ENCODE assay signal across 19 cellular contexts in genomic region chr11:23370580-23371275, GRCh38.
"Had no signal": no experiment of that assay in that cellular context is flagged by ENCODE, and none has a peak within 500 bp of the region (broad histone marks: within the 10 kb centered on the region; RNA-seq: fewer than 3 reads in every experiment).

No MANE protein-coding gene starts in this region.

- H3K36me3 Mint-ChIP-seq: activated naive CD4-positive, alpha-beta T cell treated with anti-CD3 and anti-CD28 coated beads, Interleukin-2, amount 50 U/mL, for 24 hours; memory B cell; T-cell; WTC11 had no signal

- DNase-seq: activated CD4-positive, alpha-beta T cell treated with anti-CD3 and anti-CD28 coated beads for 36 hours; activated CD4-positive, alpha-beta T cell treated with anti-CD3 and anti-CD28 coated beads, Interleukin-2, amount 50 U/mL, for 48 hours; activated gamma-delta T cell; dermis blood vessel endothelial cell; effector memory CD4-positive, alpha-beta T cell; kidney; left ventricle myocardium inferior; naive thymus-derived CD8-positive, alpha-beta T cell; right lobe of liver; stimulated activated CD8-positive, alpha-beta memory T cell treated with anti-CD3 and anti-CD28 coated beads, Interleukin-4, amount 100 ng/mL, for 48 hours; stimulated activated naive CD4-positive, alpha-beta T cell; T-cell; tibial artery had no signal

- H2AFZ ChIP-seq: parathyroid adenoma had no signal

- H3K4me3 ChIP-seq: left ventricle myocardium inferior, right lobe of liver, smooth muscle cell, tibial artery had no signal

- H3K9me3 ChIP-seq: neutrophil, right lobe of liver had no signal

- H3K4me2 ChIP-seq: smooth muscle cell had no signal

- H3K27me3 Mint-ChIP-seq: activated CD4-positive, alpha-beta T cell treated with anti-CD3 and anti-CD28 coated beads for 36 hours; activated naive CD4-positive, alpha-beta T cell treated with anti-CD3 and anti-CD28 coated beads, Interleukin-2, amount 50 U/mL, for 24 hours; memory B cell; naive thymus-derived CD8-positive, alpha-beta T cell; T-cell had no signal

- H3K27me3 ChIP-seq: neutrophil, right lobe of liver, tibial artery had no signal

- H3K27ac ChIP-seq: left ventricle myocardium inferior, neutrophil, parathyroid adenoma, right lobe of liver, tibial artery had no signal

- H3K4me3 Mint-ChIP-seq: activated CD4-positive, alpha-beta T cell treated with anti-CD3 and anti-CD28 coated beads for 36 hours; activated naive CD4-positive, alpha-beta T cell treated with anti-CD3 and anti-CD28 coated beads, Interleukin-2, amount 50 U/mL, for 24 hours; memory B cell; naive thymus-derived CD8-positive, alpha-beta T cell; T-cell; WTC11 had no signal

- H3K9ac ChIP-seq: parathyroid adenoma had no signal

- H3K27ac Mint-ChIP-seq: activated CD4-positive, alpha-beta T cell treated with anti-CD3 and anti-CD28 coated beads for 36 hours; activated naive CD4-positive, alpha-beta T cell treated with anti-CD3 and anti-CD28 coated beads, Interleukin-2, amount 50 U/mL, for 24 hours; memory B cell; naive thymus-derived CD8-positive, alpha-beta T cell; T-cell; WTC11 had no signal

- ATAC-seq: activated CD4-positive, alpha-beta T cell treated with anti-CD3 and anti-CD28 coated beads for 36 hours; naive thymus-derived CD8-positive, alpha-beta T cell; right lobe of liver; T-cell; WTC11 had no signal

- H3K4me1 Mint-ChIP-seq: activated CD4-positive, alpha-beta T cell treated with anti-CD3 and anti-CD28 coated beads for 36 hours; activated naive CD4-positive, alpha-beta T cell treated with anti-CD3 and anti-CD28 coated beads, Interleukin-2, amount 50 U/mL, for 24 hours; memory B cell; naive thymus-derived CD8-positive, alpha-beta T cell; T-cell had no signal

- H3K4me1 ChIP-seq: left ventricle myocardium inferior, parathyroid adenoma, right lobe of liver, tibial artery had no signal

- H3K36me3 ChIP-seq: left ventricle myocardium inferior, neutrophil, right lobe of liver, tibial artery had no signal

- H3K79me2 ChIP-seq: parathyroid adenoma had no signal
